ENCODE assay signal across 22 cellular contexts in the genomic region with DNA sequence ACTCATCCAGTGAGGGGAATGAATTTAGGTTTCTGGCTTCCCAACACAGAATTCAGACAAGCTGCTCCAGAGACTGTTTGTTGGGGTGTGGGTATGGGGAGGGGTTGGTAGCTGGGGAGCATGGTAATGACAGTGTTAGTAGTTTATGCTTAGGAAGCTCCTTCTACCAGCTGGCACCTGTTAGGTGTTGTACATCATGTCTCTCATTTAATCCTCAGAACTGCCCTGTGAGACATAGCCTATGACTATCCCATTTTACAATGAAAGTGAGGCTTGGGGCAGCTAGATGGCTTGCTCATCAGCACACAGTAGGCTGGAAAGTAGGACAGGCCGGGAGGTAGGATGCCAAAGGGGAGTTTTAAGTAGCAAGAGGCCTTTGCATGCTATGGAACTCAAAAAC. TPM values are rescaled to one million over a fixed set of nuclear protein-coding genes. Genes with fewer than 3 reads are reported as not detected.
A peak's percentile ranks its signal among the peaks of the same experiment; 100 is the strongest.
DNase-seq lines count a peak whose midpoint lies in the region; ATAC-seq and TF ChIP-seq lines count a peak whose summit lies in the region.
"Had no signal": no experiment of that assay in that cellular context is flagged by ENCODE, and none has a peak within 500 bp of the region (broad histone marks: within the 10 kb centered on the region; RNA-seq: fewer than 3 reads in every experiment).

No MANE protein-coding gene starts in this region.

- no peak for TF ChIP-seq CTCF in GM13977 (IDR thresholded peaks at IDR 0.05; ENCODE audit: extremely low read depth, insufficient read depth, missing control alignments)

- H3K27ac ChIP-seq in CD4-positive, alpha-beta memory T cell (ENCODE audit: low read depth, low read length) = peak overlapping the region; percentile 71
- H3K27ac ChIP-seq: PC-9, WERI-Rb-1 had no signal

- no peak for DNase-seq in T-helper 2 cell treated with Interferon-gamma antibody and Interleukin-4, amounts not matched to agents 5 μg/mL and 100 μg/mL, for 36 hours (ENCODE audit: low spot score)
- DNase-seq in T-helper 2 cell (no peak), GM13977 (ENCODE audit: low spot score) (no peak), KBM-7 (no peak)
- DNase-seq in CD4-positive, alpha-beta memory T cell = no peak
- no peak for DNase-seq in naive thymus-derived CD8-positive, alpha-beta T cell
- DNase-seq: 8988T; cortex of kidney; EL; heart right ventricle; left lung; NCI-H1092; NCI-H2029; PC-9; stimulated activated CD4-positive, alpha-beta T cell treated with anti-CD3 and anti-CD28 coated beads, Interleukin-2, amount 100 ng/mL, for 48 hours; stomach; WERI-Rb-1 had no signal

- CTCF ChIA-PET in CD4-positive, alpha-beta memory T cell (lab: Charles Lee; ENCODE audit: partially characterized antibody) = interaction anchor here (2.1 to 2.8 kb wide), 3 partner anchors 8 to 12 kb away, joined by 7 to 19 read pairs (median 9); no protein-coding TSS in a partner anchor

- intact Hi-C loops in CD4-positive, alpha-beta memory T cell (cut with micrococcal nuclease) = loop anchor here (1.0 to 5.0 kb wide), 4 partner anchors 11 to 1035 kb away; a partner anchor contains a TSS

- peak; percentile 11 for ATAC-seq in activated T-helper 17 cell treated with anti-CD3 and anti-CD28 coated beads, Interleukin-2, amount 50 U/mL, for 72 hours (replicated peaks)
- no peak for ATAC-seq in naive thymus-derived CD8-positive, alpha-beta T cell
- no peak for ATAC-seq in GM18861 (IDR thresholded peaks at IDR 0.05; ENCODE audit: unreplicated experiment)
- ATAC-seq: heart right ventricle, left lung had no signal

- H3K27me3 ChIP-seq in CD4-positive, alpha-beta memory T cell (ENCODE audit: insufficient read depth, low read length) = no peaks in the 10 kb centered on the region
- H3K27me3 ChIP-seq: heart right ventricle, left lung, stomach had no signal

- peaks cover 36% of the 10 kb centered on the region for H3K36me3 Mint-ChIP-seq in T-helper 2 cell treated with Interferon-gamma antibody and Interleukin-4, amounts not matched to agents 5 μg/mL and 100 μg/mL, for 36 hours (ENCODE audit: low read depth)
- H3K36me3 Mint-ChIP-seq in CD4-positive, alpha-beta memory T cell = peaks cover 14 to 31% of the 10 kb centered on the region in 2 donors
- peaks cover 9% of the 10 kb centered on the region for H3K36me3 Mint-ChIP-seq in activated T-helper 17 cell treated with anti-CD3 and anti-CD28 coated beads, Interleukin-2, amount 50 U/mL, for 72 hours (ENCODE audit: low read depth)
- H3K36me3 Mint-ChIP-seq in naive thymus-derived CD8-positive, alpha-beta T cell = peaks cover 0 to 14% (median 3%) of the 10 kb centered on the region in 3 donors

- no peaks in the 10 kb centered on the region for H3K27me3 Mint-ChIP-seq in T-helper 2 cell treated with Interferon-gamma antibody and Interleukin-4, amounts not matched to agents 5 μg/mL and 100 μg/mL, for 36 hours (ENCODE audit: low read depth)
- H3K27me3 Mint-ChIP-seq in CD4-positive, alpha-beta memory T cell = no peaks in the 10 kb centered on the region
- no peaks in the 10 kb centered on the region for H3K27me3 Mint-ChIP-seq in activated T-helper 17 cell treated with anti-CD3 and anti-CD28 coated beads, Interleukin-2, amount 50 U/mL, for 72 hours
- no peaks in the 10 kb centered on the region for H3K27me3 Mint-ChIP-seq in naive thymus-derived CD8-positive, alpha-beta T cell

- H3K36me3 ChIP-seq in CD4-positive, alpha-beta memory T cell (ENCODE audit: insufficient read depth, low read length) = no peaks in the 10 kb centered on the region
- H3K36me3 ChIP-seq: HAP-1, heart right ventricle, left lung, stomach, WERI-Rb-1 had no signal

- no peaks in the 10 kb centered on the region for H3K9me3 Mint-ChIP-seq in T-helper 2 cell treated with Interferon-gamma antibody and Interleukin-4, amounts not matched to agents 5 μg/mL and 100 μg/mL, for 36 hours
- no peaks in the 10 kb centered on the region for H3K9me3 Mint-ChIP-seq in CD4-positive, alpha-beta memory T cell
- H3K9me3 Mint-ChIP-seq in activated T-helper 17 cell treated with anti-CD3 and anti-CD28 coated beads, Interleukin-2, amount 50 U/mL, for 72 hours = no peaks in the 10 kb centered on the region
- H3K9me3 Mint-ChIP-seq in naive thymus-derived CD8-positive, alpha-beta T cell = no peaks in the 10 kb centered on the region
- H3K9me3 Mint-ChIP-seq: mesothelial cell of epicardium had no signal

- H3K4me1 ChIP-seq in CD4-positive, alpha-beta memory T cell (ENCODE audit: insufficient read depth, low read length) = peaks cover 80% of the 10 kb centered on the region

- peak overlapping the region; percentile 96 for H3K27ac Mint-ChIP-seq in T-helper 2 cell treated with Interferon-gamma antibody and Interleukin-4, amounts not matched to agents 5 μg/mL and 100 μg/mL, for 36 hours
- peak overlapping the region; percentile 91 to 99 (median 93) for H3K27ac Mint-ChIP-seq in CD4-positive, alpha-beta memory T cell
- H3K27ac Mint-ChIP-seq in activated T-helper 17 cell treated with anti-CD3 and anti-CD28 coated beads, Interleukin-2, amount 50 U/mL, for 72 hours = peak overlapping the region; percentile 94
- H3K27ac Mint-ChIP-seq in naive thymus-derived CD8-positive, alpha-beta T cell = peak overlapping the region; percentile 89 to 98 (median 96)
- H3K27ac Mint-ChIP-seq: mesothelial cell of epicardium had no signal

- in situ Hi-C loops in GM13977 (cut with MboI; ENCODE audit: low pct_unique_long_range_greater_than_20kb, low sequenced_read_pairs, unreplicated experiment) = loop anchor here (10.0 to 25.0 kb wide), 2 partner anchors 1102 to 1365 kb away; no protein-coding TSS in a partner anchor
- in situ Hi-C loops in KBM-7 (cut with MboI; ENCODE audit: low pct_unique_long_range_greater_than_20kb, low sequenced_read_pairs) = loop anchor here (25.0 kb wide), 2 partner anchors 1090 to 1365 kb away; no protein-coding TSS in a partner anchor

- POLR2A ChIA-PET in CD4-positive, alpha-beta memory T cell (lab: Charles Lee; ENCODE audit: partially characterized antibody) = interaction anchor here (1.9 to 2.7 kb wide), 3 partner anchors 11 to 724 kb away, joined by 7 to 27 read pairs (median 8); a partner anchor contains a TSS
- POLR2A ChIA-PET in naive thymus-derived CD8-positive, alpha-beta T cell (lab: Charles Lee) = interaction anchor here (0.5 kb wide), 1 partner anchor 637 kb away, joined by 4 read pairs; no protein-coding TSS in a partner anchor

- H3K9me3 ChIP-seq in CD4-positive, alpha-beta memory T cell (ENCODE audit: control insufficient read depth in 1 of 2, low read length in 2 of 2) = no peaks in the 10 kb centered on the region
- H3K9me3 ChIP-seq: HAP-1, heart right ventricle, left lung, stomach had no signal

- H3K4me3 Mint-ChIP-seq in T-helper 2 cell treated with Interferon-gamma antibody and Interleukin-4, amounts not matched to agents 5 μg/mL and 100 μg/mL, for 36 hours = peak overlapping the region; percentile 86
- H3K4me3 Mint-ChIP-seq in CD4-positive, alpha-beta memory T cell = peak overlapping the region; percentile 77 to 98 (median 92)
- peak overlapping the region; percentile 87 for H3K4me3 Mint-ChIP-seq in activated T-helper 17 cell treated with anti-CD3 and anti-CD28 coated beads, Interleukin-2, amount 50 U/mL, for 72 hours
- H3K4me3 Mint-ChIP-seq in naive thymus-derived CD8-positive, alpha-beta T cell = peak overlapping the region; percentile 52 to 95 (median 80)
- H3K4me3 Mint-ChIP-seq: mesothelial cell of epicardium had no signal

- H3K4me1 Mint-ChIP-seq in T-helper 2 cell treated with Interferon-gamma antibody and Interleukin-4, amounts not matched to agents 5 μg/mL and 100 μg/mL, for 36 hours (ENCODE audit: low read depth) = peaks cover 68% of the 10 kb centered on the region
- peaks cover 57 to 79% (median 69%) of the 10 kb centered on the region in 4 donors for H3K4me1 Mint-ChIP-seq in CD4-positive, alpha-beta memory T cell
- H3K4me1 Mint-ChIP-seq in activated T-helper 17 cell treated with anti-CD3 and anti-CD28 coated beads, Interleukin-2, amount 50 U/mL, for 72 hours = peaks cover 61% of the 10 kb centered on the region
- H3K4me1 Mint-ChIP-seq in naive thymus-derived CD8-positive, alpha-beta T cell = peaks cover 48 to 81% (median 67%) of the 10 kb centered on the region in 4 donors

- peak overlapping the region; percentile 19 to 60 for H3K4me3 ChIP-seq in CD4-positive, alpha-beta memory T cell (ENCODE audit: low read length in 2 of 2)
- H3K4me3 ChIP-seq: HAP-1, PC-9 had no signal

RNA-seq across cellular contexts. Expression of a gene that starts 2.5 kb away (rescaled TPM):
- 10 to 100 TPM; 51.5 to 58.7 TPM for total RNA-seq in CD4-positive, alpha-beta memory T cell
- polyA plus RNA-seq in CD4-positive, alpha-beta memory T cell = 10 to 100 TPM; 40.7 to 55.1 TPM
- 10 to 100 TPM; 25.3 to 27.4 TPM for total RNA-seq in activated T-helper 17 cell treated with anti-CD3 and anti-CD28 coated beads, Interleukin-2, amount 50 U/mL, for 72 hours
- total RNA-seq in naive thymus-derived CD8-positive, alpha-beta T cell = 10 to 100 TPM; 37.8 to 38.2 TPM
- 10 to 100 TPM; 23.3 to 48.3 (median 32.1) TPM for polyA plus RNA-seq in naive thymus-derived CD8-positive, alpha-beta T cell
- total RNA-seq: PC-9 had no signal

RNA-seq across cellular contexts. Expression of a gene that starts 31.0 kb away (rescaled TPM):
- total RNA-seq in CD4-positive, alpha-beta memory T cell = under 1 TPM; 0.17 to 0.38 TPM
- polyA plus RNA-seq in CD4-positive, alpha-beta memory T cell = 1 to 10 TPM in 1 of 2 donors, under 1 TPM in 1; 0.79 to 1.4 TPM
- 1 to 10 TPM in 1 of 2 donors, under 1 TPM in 1; 0.32 to 2.5 TPM for total RNA-seq in activated T-helper 17 cell treated with anti-CD3 and anti-CD28 coated beads, Interleukin-2, amount 50 U/mL, for 72 hours
- total RNA-seq in naive thymus-derived CD8-positive, alpha-beta T cell = under 1 TPM in 1 of 2 experiments, not detected in 1; 0.16 TPM
- under 1 TPM; 0.11 to 0.87 (median 0.18) TPM for polyA plus RNA-seq in naive thymus-derived CD8-positive, alpha-beta T cell
- total RNA-seq: HT1080, PC-9 had no signal
